Comparison of ENCODE assay signal across 9 cellular contexts in genomic region chr11:118152020-118152551, GRCh38. TPM values are rescaled to one million over a fixed set of nuclear protein-coding genes. Genes with fewer than 3 reads are reported as not detected.
DNase-seq lines count a peak whose midpoint lies in the region; ATAC-seq and TF ChIP-seq lines count a peak whose summit lies in the region.
"Had no signal": no experiment of that assay in that cellular context is flagged by ENCODE, and none has a peak within 500 bp of the region (broad histone marks: within the 10 kb centered on the region; RNA-seq: fewer than 3 reads in every experiment).

No MANE protein-coding gene starts in this region.

- WGBS in aorta, 2 donors: 22% methylated on average over 16 of the region's 16 CpGs

- DNase-seq in activated CD8-positive, alpha-beta T cell treated with anti-CD3 and anti-CD28 coated beads for 36 hours: no peak
- DNase-seq in right atrium auricular region (ENCODE audit: low spot score): no peak
- no peak for DNase-seq in cortex of kidney (lab: John Stamatoyannopoulos, UW)
- DNase-seq in activated CD4-positive, alpha-beta T cell treated with anti-CD3 and anti-CD28 coated beads for 4 hours: no peak
- no peak for DNase-seq in aorta
- DNase-seq: stimulated activated CD4-positive, alpha-beta T cell treated with anti-CD3 and anti-CD28 coated beads, Interleukin-4, amount 100 ng/mL, for 1 hour had no signal

- H3K27me3 Mint-ChIP-seq in activated CD8-positive, alpha-beta T cell treated with anti-CD3 and anti-CD28 coated beads for 36 hours: peaks cover 50% of the 10 kb centered on the region

- H3K4me1 ChIP-seq in HUES6 (ENCODE audit: control insufficient read depth, insufficient read depth, low read length) (peaks cover 48% of the 10 kb centered on the region), right atrium auricular region (peaks cover 0 to 30% of the 10 kb centered on the region in 2 donors), aorta (ENCODE audit: control insufficient read depth in 1 of 2, insufficient read depth in 2 of 2, low read length in 2 of 2) (no peaks in the 10 kb centered on the region)

- POLR2A ChIA-PET in activated CD8-positive, alpha-beta T cell treated with anti-CD3 and anti-CD28 coated beads for 36 hours (lab: Charles Lee): no interaction called here

- H3K36me3 Mint-ChIP-seq in activated CD8-positive, alpha-beta T cell treated with anti-CD3 and anti-CD28 coated beads for 36 hours (ENCODE audit: low read depth): no peaks in the 10 kb centered on the region

- H3K36me3 ChIP-seq in HUES6 (ENCODE audit: control insufficient read depth, insufficient read depth, low read length) (no peaks in the 10 kb centered on the region), right atrium auricular region (no peaks in the 10 kb centered on the region), aorta (ENCODE audit: control insufficient read depth in 1 of 2, insufficient read depth in 2 of 2, low read length in 1 of 2) (no peaks in the 10 kb centered on the region)

- H3K27me3 ChIP-seq in HUES6 (ENCODE audit: control insufficient read depth, insufficient read depth, low read length): peaks cover 98% of the 10 kb centered on the region
- no peaks in the 10 kb centered on the region for H3K27me3 ChIP-seq in right atrium auricular region
- H3K27me3 ChIP-seq in aorta (ENCODE audit: control insufficient read depth in 1 of 2, insufficient read depth in 2 of 2, low read length in 1 of 2): peaks cover 0 to 2% of the 10 kb centered on the region in 2 donors

- CTCF ChIA-PET in activated CD8-positive, alpha-beta T cell treated with anti-CD3 and anti-CD28 coated beads for 36 hours (lab: Charles Lee): interaction anchor here (0.6 to 5.6 kb wide), 2 partner anchors 19 to 348 kb away, joined by 3 to 41 read pairs; no protein-coding TSS in a partner anchor

- no peak overlapping the region for H3K27ac Mint-ChIP-seq in activated CD8-positive, alpha-beta T cell treated with anti-CD3 and anti-CD28 coated beads for 36 hours

- TF ChIP-seq CTCF in activated CD8-positive, alpha-beta T cell treated with anti-CD3 and anti-CD28 coated beads for 36 hours (IDR thresholded peaks at IDR 0.05): no peak
- TF ChIP-seq CTCF in right atrium auricular region (IDR thresholded peaks at IDR 0.05): no peak

- no peaks in the 10 kb centered on the region for H3K9me3 ChIP-seq in HUES6 (ENCODE audit: control insufficient read depth, insufficient read depth, low read depth, low read length)
- no peaks in the 10 kb centered on the region for H3K9me3 ChIP-seq in right atrium auricular region
- no peaks in the 10 kb centered on the region for H3K9me3 ChIP-seq in aorta (ENCODE audit: control insufficient read depth, low read length)

- intact Hi-C loops in activated CD8-positive, alpha-beta T cell treated with anti-CD3 and anti-CD28 coated beads for 36 hours (cut with micrococcal nuclease): no loop called here
- intact Hi-C loops in aorta (cut with DNase I): no loop called here

- H3K9ac ChIP-seq in HUES6 (ENCODE audit: low read length): no peak overlapping the region

- no peaks in the 10 kb centered on the region for H3K9me3 Mint-ChIP-seq in activated CD8-positive, alpha-beta T cell treated with anti-CD3 and anti-CD28 coated beads for 36 hours

- peak overlapping the region; percentile 77 for H3K4me3 ChIP-seq in HUES6 (ENCODE audit: low read depth, low read length)
- peak overlapping the region; percentile 41 to 61 for H3K4me3 ChIP-seq in right atrium auricular region
- H3K4me3 ChIP-seq in skin epidermis: peak overlapping the region; percentile 30 to 51 (median 42)
- no peak overlapping the region for H3K4me3 ChIP-seq in aorta (ENCODE audit: low read length in 2 of 2)

- H3K4me3 Mint-ChIP-seq in activated CD8-positive, alpha-beta T cell treated with anti-CD3 and anti-CD28 coated beads for 36 hours: peak overlapping the region; percentile 39

- peaks cover 4% of the 10 kb centered on the region for H3K4me1 Mint-ChIP-seq in activated CD8-positive, alpha-beta T cell treated with anti-CD3 and anti-CD28 coated beads for 36 hours (ENCODE audit: low read depth)

- no peak for ATAC-seq in activated CD8-positive, alpha-beta T cell treated with anti-CD3 and anti-CD28 coated beads for 36 hours
- no peak for ATAC-seq in aorta (ENCODE audit: low FRiP score)

- H3K27ac ChIP-seq in HUES6 (ENCODE audit: low read depth, low read length): no peak overlapping the region
- peak overlapping the region; percentile 9 to 37 for H3K27ac ChIP-seq in right atrium auricular region
- H3K27ac ChIP-seq in skin epidermis: peak overlapping the region in 4 of 21 experiments; percentile 4 to 48 (median 18)
- H3K27ac ChIP-seq in aorta (ENCODE audit: low read depth in 1 of 2, low read length in 2 of 2): no peak overlapping the region

RNA-seq across cellular contexts. Expression of gene SCN4B, which starts 0.5 kb away (rescaled TPM):
- 1 to 10 TPM in 1 of 2 experiments, under 1 TPM in 1; 0.72 to 1.1 TPM for total RNA-seq in activated CD8-positive, alpha-beta T cell treated with anti-CD3 and anti-CD28 coated beads for 36 hours
- total RNA-seq in right atrium auricular region (10 to 100 TPM in 1 of 2 donors, 1 to 10 TPM in 1; 2.5 to 11.8 TPM), aorta (10 to 100 TPM in 1 of 2 donors, 1 to 10 TPM in 1; 2.2 to 11.8 TPM)
- polyA plus RNA-seq in aorta: under 1 TPM; 0.05 to 0.25 TPM

RNA-seq across cellular contexts. Expression of gene SCN2B, which starts 24.4 kb away (rescaled TPM):
- not detected for total RNA-seq in activated CD8-positive, alpha-beta T cell treated with anti-CD3 and anti-CD28 coated beads for 36 hours
- total RNA-seq in right atrium auricular region (1 to 10 TPM; 3.4 to 8.2 TPM), aorta (under 1 TPM in 1 of 2 donors, not detected in 1; 0.78 TPM)
- polyA plus RNA-seq in aorta: not detected
- total RNA-seq: glomerular endothelial cell had no signal

Comparison
In these comparisons a context has a peak if more than half of its experiments do, and no peak if none do; other contexts are left out.
1. H3K27ac ChIP-seq: peak in right atrium auricular region (2 of 2); none in HUES6 (single experiment) and aorta (0 of 2).
2. H3K4me3 ChIP-seq: peak in HUES6 (single experiment), right atrium auricular region (2 of 2) and skin epidermis (7 of 7); none in aorta (0 of 2).